In the genomic region with DNA sequence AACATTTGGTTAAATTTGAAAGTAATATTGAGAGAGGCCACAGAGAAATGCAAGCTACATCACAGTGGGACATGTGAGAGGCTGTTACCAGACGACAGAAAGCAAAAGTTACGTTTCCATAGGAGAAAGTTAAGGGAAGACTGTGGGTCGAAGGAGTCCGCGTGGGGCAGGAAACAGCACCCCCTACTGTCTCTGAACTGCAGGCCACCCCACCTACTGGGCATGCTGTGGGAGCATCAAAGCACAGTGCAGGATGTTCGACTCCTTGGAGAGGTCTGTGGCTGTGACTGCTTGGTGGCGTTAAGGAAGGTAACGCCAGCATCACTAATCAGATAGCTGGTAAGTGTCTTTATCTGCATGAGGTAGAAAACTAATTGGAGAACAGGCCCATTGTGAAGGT, we compare ENCODE assay signal across 8 cellular contexts.
DNase-seq lines count a peak whose midpoint lies in the region; ATAC-seq and TF ChIP-seq lines count a peak whose summit lies in the region.

No MANE protein-coding gene starts in this region.

- no peak overlapping the region for H3K27ac ChIP-seq in cardiac muscle cell
- H3K27ac ChIP-seq in effector memory CD4-positive, alpha-beta T cell (ENCODE audit: insufficient read depth, low read length, poor library complexity, severe bottlenecking) = no peak overlapping the region

- H3K4me3 ChIP-seq in cardiac muscle cell = no peak overlapping the region
- no peak overlapping the region for H3K4me3 ChIP-seq in effector memory CD4-positive, alpha-beta T cell (ENCODE audit: insufficient read depth, low read depth, low read length, poor library complexity, severe bottlenecking)

- no peaks in the 10 kb centered on the region for H3K27me3 ChIP-seq in cardiac muscle cell
- no peaks in the 10 kb centered on the region for H3K27me3 ChIP-seq in effector memory CD4-positive, alpha-beta T cell (replicated peaks; ENCODE audit: control insufficient read depth, insufficient read depth, low read length, poor library complexity, severe bottlenecking)

- TF ChIP-seq CTCF in GM20000 (IDR thresholded peaks at IDR 0.05; ENCODE audit: extremely low read depth, missing control alignments) (peak; percentile 55), cardiac muscle cell (IDR thresholded peaks at IDR 0.05; ENCODE audit: low read depth, low read length) (peak; percentile 56)

- H3K36me3 ChIP-seq in cardiac muscle cell = no peaks in the 10 kb centered on the region
- H3K36me3 ChIP-seq in effector memory CD4-positive, alpha-beta T cell (ENCODE audit: control insufficient read depth, insufficient read depth, low read length) = no peaks in the 10 kb centered on the region

- H3K4me1 ChIP-seq in cardiac muscle cell (ENCODE audit: low read depth) = no peaks in the 10 kb centered on the region
- no peaks in the 10 kb centered on the region for H3K4me1 ChIP-seq in effector memory CD4-positive, alpha-beta T cell (ENCODE audit: control insufficient read depth, insufficient read depth, low read length, poor library complexity, severe bottlenecking)

- no peaks in the 10 kb centered on the region for H3K9me3 ChIP-seq in cardiac muscle cell (ENCODE audit: low read depth)
- no peaks in the 10 kb centered on the region for H3K9me3 ChIP-seq in effector memory CD4-positive, alpha-beta T cell (ENCODE audit: control insufficient read depth, low read length)

- no peak for ATAC-seq in HG03108 (IDR thresholded peaks at IDR 0.05; ENCODE audit: unreplicated experiment)

- DNase-seq in DMS53 treated with DMSO at 0.1 percent for 48 hours (lab: John Stamatoyannopoulos, UW; ENCODE audit: unreplicated experiment) (peak; percentile 20), GM20000 (ENCODE audit: low spot score) (peak; percentile 49), HK-2 (ENCODE audit: unreplicated experiment) (peak; percentile 20), cardiac muscle cell (ENCODE audit: low read depth in 1 of 2, low spot score in 1 of 2) (peak; percentile 38 to 49)
- peak; percentile 45 for DNase-seq in activated CD4-positive, alpha-beta T cell treated with anti-CD3 and anti-CD28 coated beads for 48 hours
- DNase-seq in stimulated activated CD8-positive, alpha-beta memory T cell treated with anti-CD3 and anti-CD28 coated beads, Interleukin-15, amount 100 ng/mL, for 48 hours (ENCODE audit: low read depth in 2 of 2) = peak; percentile 5 to 8
- DNase-seq in effector memory CD4-positive, alpha-beta T cell = no peak

Comparison
In these comparisons a context has a peak if more than half of its experiments do, and no peak if none do; other contexts are left out.
1. DNase-seq: peak in DMS53 treated with DMSO at 0.1 percent for 48 hours (single experiment), GM20000 (single experiment), HK-2 (single experiment), activated CD4-positive, alpha-beta T cell treated with anti-CD3 and anti-CD28 coated beads for 48 hours (single experiment), cardiac muscle cell (2 of 2) and stimulated activated CD8-positive, alpha-beta memory T cell treated with anti-CD3 and anti-CD28 coated beads, Interleukin-15, amount 100 ng/mL, for 48 hours (2 of 2); none in effector memory CD4-positive, alpha-beta T cell (0 of 3).